ENCODE assay signal across 11 cellular contexts in genomic region chr15:74599156-74599555, GRCh38. TPM values are rescaled to one million over a fixed set of nuclear protein-coding genes. Genes with fewer than 3 reads are reported as not detected.
A peak's percentile ranks its signal among the peaks of the same experiment; 100 is the strongest.
DNase-seq lines count a peak whose midpoint lies in the region; ATAC-seq and TF ChIP-seq lines count a peak whose summit lies in the region.
"Had no signal": no experiment of that assay in that cellular context is flagged by ENCODE, and none has a peak within 500 bp of the region (broad histone marks: within the 10 kb centered on the region; RNA-seq: fewer than 3 reads in every experiment).

No MANE protein-coding gene starts in this region.

- peak overlapping the region; percentile 66 to 93 (median 90) for H3K4me2 ChIP-seq in BLaER1 treated with 17β-estradiol and CSF1 and Interleukin-3, amounts not matched to agents 10 nM and 100 nM

- no peaks in the 10 kb centered on the region for H3K9me3 ChIP-seq in BLaER1 treated with 17β-estradiol and CSF1 and Interleukin-3, amounts not matched to agents 10 nM and 100 nM (replicated peaks in 1 of 11)
- H3K9me3 ChIP-seq in Peyer's patch, result no peaks in the 10 kb centered on the region
- H3K9me3 ChIP-seq in ovary, result no peaks in the 10 kb centered on the region
- no peaks in the 10 kb centered on the region for H3K9me3 ChIP-seq in aorta (ENCODE audit: control insufficient read depth, low read length)

- DNase-seq in Peyer's patch (no peak), epithelial cell of esophagus (ENCODE audit: low read depth) (no peak), ovary (no peak), DMS53 (lab: John Stamatoyannopoulos, UW) (no peak), aorta (no peak), retina (no peak)
- DNase-seq: activated CD4-positive, CD25-positive, alpha-beta regulatory T cell; foreskin melanocyte; NCI-H1694 treated with DMSO at 0.1 percent for 48 hours had no signal

- intact Hi-C loops in ovary (cut with DNase I) (no loop called here), aorta (cut with DNase I) (no loop called here)

- H3K27ac ChIP-seq in BLaER1 treated with 17β-estradiol and CSF1 and Interleukin-3, amounts not matched to agents 10 nM and 100 nM, result peak overlapping the region in 1 of 11 experiments; percentile 70; a peak in 2 of 22 replicates
- H3K27ac ChIP-seq in Peyer's patch, result peak overlapping the region in 3 of 4 donors; percentile 80 to 84 (median 81)
- H3K27ac ChIP-seq in ovary, result peak overlapping the region in 1 of 2 donors; percentile 81
- H3K27ac ChIP-seq in aorta (ENCODE audit: low read depth in 1 of 2, low read length in 2 of 2), result no peak overlapping the region

- peaks cover 16 to 25% (median 23%) of the 10 kb centered on the region in 10 experiments for H3K4me1 ChIP-seq in BLaER1 treated with 17β-estradiol and CSF1 and Interleukin-3, amounts not matched to agents 10 nM and 100 nM
- H3K4me1 ChIP-seq in Peyer's patch, result peaks cover 0 to 18% (median 3%) of the 10 kb centered on the region in 4 donors
- H3K4me1 ChIP-seq in ovary (ENCODE audit: insufficient read depth), result peaks cover 6% of the 10 kb centered on the region
- no peaks in the 10 kb centered on the region for H3K4me1 ChIP-seq in aorta (ENCODE audit: control insufficient read depth in 1 of 2, insufficient read depth in 2 of 2, low read length in 2 of 2)

- H3K27me3 ChIP-seq in BLaER1 treated with 17β-estradiol and CSF1 and Interleukin-3, amounts not matched to agents 10 nM and 100 nM, result no peaks in the 10 kb centered on the region
- H3K27me3 ChIP-seq in Peyer's patch (no peaks in the 10 kb centered on the region), ovary (no peaks in the 10 kb centered on the region), aorta (ENCODE audit: control insufficient read depth in 1 of 2, insufficient read depth in 2 of 2, low read length in 1 of 2) (no peaks in the 10 kb centered on the region)

- TF ChIP-seq CTCF in Peyer's patch (IDR thresholded peaks at IDR 0.05) (no peak), epithelial cell of esophagus (IDR thresholded peaks at IDR 0.05; ENCODE audit: insufficient read depth, low read depth, low read length, missing control alignments) (no peak), ovary (IDR thresholded peaks at IDR 0.05) (no peak)

- H3K36me3 ChIP-seq in BLaER1 treated with 17β-estradiol and CSF1 and Interleukin-3, amounts not matched to agents 10 nM and 100 nM, result peaks cover 0 to 20% (median 5%) of the 10 kb centered on the region in 11 experiments; a peak in 7 of 22 replicates
- H3K36me3 ChIP-seq in Peyer's patch (no peaks in the 10 kb centered on the region), ovary (no peaks in the 10 kb centered on the region), aorta (ENCODE audit: control insufficient read depth in 1 of 2, insufficient read depth in 2 of 2, low read length in 1 of 2) (no peaks in the 10 kb centered on the region)

- peaks cover 0 to 14% (median 0%) of the 10 kb centered on the region in 11 experiments; a peak in 2 of 22 replicates for H4K20me1 ChIP-seq in BLaER1 treated with 17β-estradiol and CSF1 and Interleukin-3, amounts not matched to agents 10 nM and 100 nM

- peak overlapping the region in 5 of 10 experiments; percentile 53 to 70 (median 61); a peak in 10 of 20 replicates for H3K4me3 ChIP-seq in BLaER1 treated with 17β-estradiol and CSF1 and Interleukin-3, amounts not matched to agents 10 nM and 100 nM
- peak overlapping the region in 3 of 4 donors; percentile 61 to 72 (median 65) for H3K4me3 ChIP-seq in Peyer's patch
- peak overlapping the region; percentile 50 for H3K4me3 ChIP-seq in epithelial cell of esophagus (ENCODE audit: low read length)
- peak overlapping the region; percentile 65 for H3K4me3 ChIP-seq in ovary
- H3K4me3 ChIP-seq in aorta (ENCODE audit: low read length in 2 of 2), result peak overlapping the region in 1 of 2 donors; percentile 33

- WGBS in ovary, 3 donors, result 68 to 79% (median 73%) methylated on average over 15 of the region's 15 CpGs
- 74 to 78% methylated on average over 15 of the region's 15 CpGs for WGBS in aorta, 2 donors

- ATAC-seq in HG03159 (IDR thresholded peaks at IDR 0.05; ENCODE audit: unreplicated experiment) (no peak), aorta (ENCODE audit: low FRiP score) (no peak)

- no peak for TF ChIP-seq POLR2A in Peyer's patch (IDR thresholded peaks at IDR 0.05)
- no peak for TF ChIP-seq POLR2A in ovary (IDR thresholded peaks at IDR 0.05)

- peak overlapping the region in 3 of 11 experiments; percentile 72 to 81 (median 79); a peak in 4 of 22 replicates for H3K9ac ChIP-seq in BLaER1 treated with 17β-estradiol and CSF1 and Interleukin-3, amounts not matched to agents 10 nM and 100 nM

- no peak for TF ChIP-seq EP300 in ovary (IDR thresholded peaks at IDR 0.05)

RNA-seq across cellular contexts. Expression of gene CLK3, which starts 16.5 kb away (rescaled TPM):
- total RNA-seq in Peyer's patch (100 to 1,000 TPM; 123 to 361 (median 213) TPM), ovary (100 to 1,000 TPM in 1 of 7 donors, 10 to 100 TPM in 6; 56.8 to 110 (median 67.2) TPM), aorta (10 to 100 TPM; 63.7 to 73.2 TPM)
- polyA plus RNA-seq in ovary (10 to 100 TPM; 53.2 to 73.4 TPM), aorta (10 to 100 TPM; 37.3 to 94.0 TPM)

RNA-seq across cellular contexts. Expression of gene ARID3B, which starts 58.1 kb away (rescaled TPM):
- total RNA-seq in Peyer's patch, result 10 to 100 TPM; 10.9 to 29.4 (median 21.6) TPM
- 1 to 10 TPM; 1.6 to 4.9 (median 2.8) TPM for total RNA-seq in ovary
- 1 to 10 TPM; 1.2 to 1.4 TPM for polyA plus RNA-seq in ovary
- total RNA-seq in aorta, result 10 to 100 TPM; 10.9 to 11.7 TPM
- polyA plus RNA-seq in aorta, result 1 to 10 TPM; 1.8 to 4.8 TPM

Comparison
In these comparisons a context has a peak if more than half of its experiments do, and no peak if none do; other contexts are left out.
1. H3K27ac ChIP-seq: peak in Peyer's patch (3 of 4); none in aorta (0 of 2).